ENCODE assay signal across 8 cellular contexts in genomic region chr5:10863763-10864383, GRCh38.
DNase-seq lines count a peak whose midpoint lies in the region; ATAC-seq and TF ChIP-seq lines count a peak whose summit lies in the region.

No MANE protein-coding gene starts in this region.

- intact Hi-C loops in lower lobe of right lung (cut with DNase I) = no loop called here

- POLR2A ChIA-PET in HEK293T (lab: Yijun Ruan, JAX) = no interaction called here

- H3K4me3 ChIP-seq in MG63 (no peak overlapping the region), lower lobe of right lung (no peak overlapping the region)

- H3K9me3 ChIP-seq in MG63 (peaks cover 3% of the 10 kb centered on the region; the same call in 1 of the 2 replicates), lower lobe of right lung (no peaks in the 10 kb centered on the region)

- H3K36me3 ChIP-seq in MG63 (no peaks in the 10 kb centered on the region), lower lobe of right lung (no peaks in the 10 kb centered on the region)

- CTCF ChIA-PET in HEK293T (lab: Yijun Ruan, JAX) = interaction anchor here (0.6 to 1.0 kb wide), 8 partner anchors 11 to 174 kb away, joined by 3 to 4 read pairs (median 4); no protein-coding TSS in a partner anchor

- peak; percentile 11 for DNase-seq in NCI-H345 (lab: John Stamatoyannopoulos, UW)
- DNase-seq in NCI-H345 treated with DMSO at 0.1 percent for 48 hours (lab: John Stamatoyannopoulos, UW; ENCODE audit: unreplicated experiment) = no peak
- peak; percentile 79 for DNase-seq in HEK293T (ENCODE audit: extremely low spot score)
- peak; percentile 53 for DNase-seq in MG63
- peak in 3 of 4 experiments; percentile 11 to 35 (median 27) for DNase-seq in activated CD4-positive, CD25-positive, alpha-beta regulatory T cell (lab: John Stamatoyannopoulos, UW)
- DNase-seq in cerebellar cortex (ENCODE audit: low spot score) = peak; percentile 23
- no peak for DNase-seq in lower lobe of right lung
- peak; percentile 7 to 32 for DNase-seq in stimulated activated CD8-positive, alpha-beta memory T cell treated with anti-CD3 and anti-CD28 coated beads, Interleukin-7, amount 100 ng/mL, for 48 hours (ENCODE audit: extremely low read depth in 1 of 2, low read depth in 1 of 2)

- no peak overlapping the region for H3K27ac ChIP-seq in lower lobe of right lung

- no peaks in the 10 kb centered on the region for H3K4me1 ChIP-seq in lower lobe of right lung

- peak; percentile 85 for TF ChIP-seq CTCF in lower lobe of right lung (IDR thresholded peaks at IDR 0.05)

- ATAC-seq in lower lobe of right lung = peak; percentile 46 to 63

- H3K27me3 ChIP-seq in MG63 = no peaks in the 10 kb centered on the region; the same call in 1 of the 2 replicates
- no peaks in the 10 kb centered on the region for H3K27me3 ChIP-seq in lower lobe of right lung (ENCODE audit: low read depth)

TF ChIP-seq in HEK293T, 16 proteins besides CTCF, POLR2A, EP300 and RAD21:
- no peak for TF ChIP-seq NFRKB (IDR thresholded peaks at IDR 0.05)

Comparison
In these comparisons a context has a peak if more than half of its experiments do, and no peak if none do; other contexts are left out.
1. DNase-seq: peak in NCI-H345 (single experiment), HEK293T (single experiment), MG63 (single experiment), activated CD4-positive, CD25-positive, alpha-beta regulatory T cell (3 of 4), cerebellar cortex (single experiment) and stimulated activated CD8-positive, alpha-beta memory T cell treated with anti-CD3 and anti-CD28 coated beads, Interleukin-7, amount 100 ng/mL, for 48 hours (2 of 2); none in NCI-H345 treated with DMSO at 0.1 percent for 48 hours (single experiment) and lower lobe of right lung (single experiment).